9 cellular contexts compared by ENCODE assay signal in genomic region chr6:167350731-167351655, GRCh38. TPM values are rescaled to one million over a fixed set of nuclear protein-coding genes. Genes with fewer than 3 reads are reported as not detected.
DNase-seq lines count a peak whose midpoint lies in the region; ATAC-seq and TF ChIP-seq lines count a peak whose summit lies in the region.
"Had no signal": no experiment of that assay in that cellular context is flagged by ENCODE, and none has a peak within 500 bp of the region (broad histone marks: within the 10 kb centered on the region; RNA-seq: fewer than 3 reads in every experiment).

No MANE protein-coding gene starts in this region.

- in situ Hi-C loops in mammary epithelial cell (cut with MboI; ENCODE audit: low sequenced_read_pairs in 2 of 2): no loop called here

- no peak overlapping the region for H3K9ac ChIP-seq in DND-41 (ENCODE audit: low read depth, low read length)
- H3K9ac ChIP-seq in mammary epithelial cell (ENCODE audit: insufficient read depth, low read length): no peak overlapping the region

- H3K4me3 ChIP-seq in DND-41 (ENCODE audit: low read depth in 1 of 2, low read length in 2 of 2) (no peak overlapping the region), mammary epithelial cell (replicated peaks in 1 of 3; ENCODE audit: insufficient read depth in 1 of 3, low read depth in 2 of 3, low read length in 3 of 3) (peak overlapping the region in 1 of 3 experiments; percentile 24), kidney epithelial cell (ENCODE audit: low read depth, low read length) (peak overlapping the region; percentile 33)

- H3K4me1 ChIP-seq in DND-41 (ENCODE audit: insufficient read depth, low read length) (no peaks in the 10 kb centered on the region), mammary epithelial cell (ENCODE audit: insufficient read depth, low read length) (no peaks in the 10 kb centered on the region)

- WGBS in mammary epithelial cell (ENCODE audit: low coverage, missing lambda C conversion rate): 2% methylated on average over 34 of the region's 62 CpGs

- BruUV-seq in mammary epithelial cell (replicated peaks; lab: Mats Ljungman, UMichigan): no TSS peak

- H3K27ac ChIP-seq in DND-41 (ENCODE audit: low read length): no peak overlapping the region
- H3K27ac ChIP-seq in VCaP: peak overlapping the region; percentile 61; the same call in 1 of the 2 replicates
- H3K27ac ChIP-seq in mammary epithelial cell (ENCODE audit: insufficient read depth, low read depth, low read length): no peak overlapping the region

- no peaks in the 10 kb centered on the region for H3K79me2 ChIP-seq in DND-41 (ENCODE audit: insufficient read depth, low read length)
- H3K79me2 ChIP-seq in mammary epithelial cell (ENCODE audit: insufficient read depth, low read length): no peaks in the 10 kb centered on the region

- peak; percentile 66 for TF ChIP-seq CTCF in DND-41 (IDR thresholded peaks at IDR 0.05; ENCODE audit: borderline replicate concordance, extremely low read depth, low read length, poor library complexity, severe bottlenecking)
- TF ChIP-seq CTCF in VCaP (conservative IDR thresholded peaks at IDR 0.05): peak; percentile 89
- peak; percentile 27 to 51 for TF ChIP-seq CTCF in mammary epithelial cell (conservative IDR thresholded peaks at IDR 0.05 in 1 of 2, IDR thresholded peaks at IDR 0.05 in 1 of 2; ENCODE audit: extremely low read depth in 1 of 2, insufficient read depth in 1 of 2, low read depth in 1 of 2, low read length in 2 of 2)
- peak; percentile 90 for TF ChIP-seq CTCF in kidney epithelial cell (IDR thresholded peaks at IDR 0.05; ENCODE audit: insufficient read depth, low read length, poor library complexity, severe bottlenecking)

- peaks cover 18% of the 10 kb centered on the region for H3K27me3 ChIP-seq in DND-41 (ENCODE audit: insufficient read depth, low read length, poor library complexity)
- H3K27me3 ChIP-seq in mammary epithelial cell (ENCODE audit: insufficient read depth, low read length): peaks cover 3% of the 10 kb centered on the region
- peaks cover 16% of the 10 kb centered on the region for H3K27me3 ChIP-seq in kidney epithelial cell (ENCODE audit: control insufficient read depth, insufficient read depth, low read length)

- CTCF ChIA-PET in mammary epithelial cell (lab: Charles Lee; ENCODE audit: low non-redundant PET): interaction anchor here (0.7 kb wide), 1 partner anchor 890 kb away, joined by 6 read pairs; no protein-coding TSS in a partner anchor

- H4K20me1 ChIP-seq in DND-41 (ENCODE audit: insufficient read depth, low read length) (0 out of 2 replicates have a peak, but pooled peaks cover 3% of the 10 kb centered on the region), mammary epithelial cell (ENCODE audit: insufficient read depth, low read length) (no peaks in the 10 kb centered on the region)

- H3K36me3 ChIP-seq in DND-41 (ENCODE audit: insufficient read depth, low read length) (no peaks in the 10 kb centered on the region), mammary epithelial cell (ENCODE audit: insufficient read depth, low read length) (no peaks in the 10 kb centered on the region), kidney epithelial cell (ENCODE audit: control insufficient read depth, insufficient read depth, low read length) (no peaks in the 10 kb centered on the region)

- H3K4me2 ChIP-seq in DND-41 (ENCODE audit: insufficient read depth, low read length) (no peak overlapping the region), mammary epithelial cell (ENCODE audit: insufficient read depth, low read depth, low read length) (peak overlapping the region; percentile 73)

- ATAC-seq in DND-41 (ENCODE audit: insufficient read depth, low read depth): peak; percentile 77
- peak; percentile 73 for ATAC-seq in GM21825 (IDR thresholded peaks at IDR 0.05; ENCODE audit: unreplicated experiment)
- ATAC-seq in GM19324 (IDR thresholded peaks at IDR 0.05; ENCODE audit: low FRiP score, unreplicated experiment): no peak

- intact Hi-C loops in mammary epithelial cell (cut with micrococcal nuclease): no loop called here

- H3K9me3 ChIP-seq in DND-41 (ENCODE audit: insufficient read depth, low read length, severe bottlenecking) (no peaks in the 10 kb centered on the region), mammary epithelial cell (replicated peaks; ENCODE audit: insufficient read depth, low read length) (peaks cover 2% of the 10 kb centered on the region)

- H2AFZ ChIP-seq in DND-41 (ENCODE audit: low read depth, low read length) (no peak overlapping the region), mammary epithelial cell (ENCODE audit: low read depth, low read length) (peak overlapping the region; percentile 67)

- DNase-seq in DND-41 (peak; percentile 44), NCI-H1048 (lab: John Stamatoyannopoulos, UW) (peak; percentile 51), mammary epithelial cell (peak; percentile 1), kidney epithelial cell (ENCODE audit: low read depth) (peak; percentile 18)
- peak; percentile 62 to 72 for DNase-seq in stimulated activated CD4-positive, alpha-beta T cell treated with anti-CD3 and anti-CD28 coated beads, Interleukin-1b, Interleukin-23, amount 100 ng/mL, for 1 hour (ENCODE audit: low read depth in 2 of 2)

- dilution Hi-C loops in mammary epithelial cell (cut with HindIII; ENCODE audit: low sequenced_read_pairs): no loop called here

RNA-seq across cellular contexts. Expression of gene TTLL2, which starts 26.1 kb away (rescaled TPM):
- total RNA-seq in mammary epithelial cell (not detected), kidney epithelial cell (not detected in 2 replicates)
- not detected for polyA plus RNA-seq in mammary epithelial cell
- polyA minus RNA-seq in mammary epithelial cell: not detected

RNA-seq across cellular contexts. Expression of gene UNC93A, which starts 59.9 kb away (rescaled TPM):
- total RNA-seq in mammary epithelial cell: not detected
- polyA plus RNA-seq in mammary epithelial cell: not detected
- not detected for polyA minus RNA-seq in mammary epithelial cell
- not detected in 2 replicates for total RNA-seq in kidney epithelial cell
- total RNA-seq: frontal cortex had no signal

Comparison
In these comparisons a context has a peak if more than half of its experiments do, and no peak if none do; other contexts are left out.
1. DNase-seq: peak in every context shown above with its lines; median percentile 67 in stimulated activated CD4-positive, alpha-beta T cell treated with anti-CD3 and anti-CD28 coated beads, Interleukin-1b, Interleukin-23, amount 100 ng/mL, for 1 hour; 51 in NCI-H1048; 44 in DND-41; 18 in kidney epithelial cell; 1 in mammary epithelial cell.
2. CTCF ChIP-seq: peak in every context shown above with its lines; median percentile 90 in kidney epithelial cell; 89 in VCaP; 66 in DND-41; 39 in mammary epithelial cell.